Comparison of ENCODE assay signal across 31 cellular contexts in genomic region chr20:63444548-63444947, GRCh38. TPM values are rescaled to one million over a fixed set of nuclear protein-coding genes. Genes with fewer than 3 reads are reported as not detected.
"Had no signal": no experiment of that assay in that cellular context is flagged by ENCODE, and none has a peak within 500 bp of the region (broad histone marks: within the 10 kb centered on the region; RNA-seq: fewer than 3 reads in every experiment).

No MANE protein-coding gene starts in this region.

- H3K36me3 ChIP-seq: brain microvascular endothelial cell had no signal

- ATAC-seq: activated CD8-positive, alpha-beta memory T cell treated with anti-CD3 and anti-CD28 coated beads, Interleukin-2, amount 10 ng/mL, durations not matched to agents 7 days and 5 days; activated naive CD8-positive, alpha-beta T cell treated with anti-CD3 and anti-CD28 coated beads, Interleukin-2, amount 50 U/mL, for 24 hours; PC-3 had no signal

- DNase-seq: activated CD4-positive, alpha-beta memory T cell treated with anti-CD3 and anti-CD28 coated beads, Interleukin-2, amount 10 ng/mL, durations not matched to agents 7 days and 5 days; activated CD4-positive, alpha-beta T cell treated with anti-CD3 and anti-CD28 coated beads for 1 hour; activated CD4-positive, alpha-beta T cell treated with anti-CD3 and anti-CD28 coated beads for 48 hours; activated CD4-positive, CD25-positive, alpha-beta regulatory T cell; activated CD8-positive, alpha-beta memory T cell treated with anti-CD3 and anti-CD28 coated beads for 24 hours; activated CD8-positive, alpha-beta memory T cell treated with anti-CD3 and anti-CD28 coated beads, Interleukin-2, amount 10 ng/mL, durations not matched to agents 7 days and 5 days; activated CD8-positive, alpha-beta memory T cell treated with anti-CD3 and anti-CD28 coated beads, Interleukin-2, amount 50 U/mL, for 48 hours; activated effector memory CD4-positive, alpha-beta T cell treated with Interleukin-2 at 50 U/mL for 16 hours; activated naive CD4-positive, alpha-beta T cell treated with anti-CD3 and anti-CD28 coated beads, Interleukin-2, amount 10 ng/mL, durations not matched to agents 7 days and 5 days; activated naive CD8-positive, alpha-beta T cell treated with anti-CD3 and anti-CD28 coated beads, Interleukin-2, amount 50 U/mL, for 24 hours; activated T-cell treated with anti-CD3 and anti-CD28 coated beads, Interleukin-2, amount 50 U/mL, for 48 hours; aorta; brain microvascular endothelial cell; MM.1S; MV-4-11; NCI-H1092; NCI-H1436 treated with DMSO at 0.1 percent for 48 hours; NCI-H1694 treated with DMSO at 0.1 percent for 48 hours; NCI-H2029; NCI-H510A; NCI-H526; NCI-H748 treated with DMSO at 0.1 percent for 48 hours; NK-92 treated with Interleukin-12 subunit alpha and Interleukin-12 subunit beta, amount 100 ng/mL, for 24 hours; PC-3; Right ventricle myocardium superior; T1000; WERI-Rb-1 had no signal

- H3K27ac ChIP-seq: brain microvascular endothelial cell, RWPE1, WERI-Rb-1 had no signal

RNA-seq across cellular contexts. Expression of gene KCNQ2, which starts 27.9 kb away (rescaled TPM):
- total RNA-seq: activated CD4-positive, alpha-beta memory T cell treated with anti-CD3 and anti-CD28 coated beads, Interleukin-2, amount 10 ng/mL, durations not matched to agents 7 days and 5 days; aorta; chondrocyte; LHCN-M2; PC-3; T-helper 1 cell treated with Interleukin-12 subunit alpha and Interleukin-12 subunit beta and Interleukin-4 antibody, amounts not matched to agents 30 ng/mL and 1 ng/mL, for 36 hours had no signal
- polyA plus RNA-seq: aorta had no signal
